Comparison of ENCODE assay signal across 13 cellular contexts in genomic region chr4:133969202-133969873, GRCh38.
DNase-seq lines count a peak whose midpoint lies in the region; ATAC-seq and TF ChIP-seq lines count a peak whose summit lies in the region.
"Had no signal": no experiment of that assay in that cellular context is flagged by ENCODE, and none has a peak within 500 bp of the region (broad histone marks: within the 10 kb centered on the region; RNA-seq: fewer than 3 reads in every experiment).

No MANE protein-coding gene starts in this region.

- no peak overlapping the region for H3K9ac ChIP-seq in neuronal stem cell (ENCODE audit: low read depth, low read length, poor library complexity)

- no peak overlapping the region for H2AK5ac ChIP-seq in neuronal stem cell (ENCODE audit: low read depth, low read length)

- no peaks in the 10 kb centered on the region for H3K4me1 ChIP-seq in neuronal stem cell (ENCODE audit: control insufficient read depth in 2 of 2, insufficient read depth in 1 of 2, low read depth in 1 of 2, low read length in 2 of 2)
- H3K4me1 ChIP-seq: tibial artery had no signal

- H3K9me3 Mint-ChIP-seq in chondrocyte (ENCODE audit: low read depth), result peaks cover 13% of the 10 kb centered on the region

- H2BK12ac ChIP-seq in neuronal stem cell (ENCODE audit: low read length), result no peak overlapping the region

- no peak overlapping the region for H3K27ac Mint-ChIP-seq in chondrocyte (ENCODE audit: unreplicated experiment)
- H3K27ac Mint-ChIP-seq: activated naive CD8-positive, alpha-beta T cell; natural killer cell; WTC11 had no signal

- peaks cover 3% of the 10 kb centered on the region for H3K4me1 Mint-ChIP-seq in chondrocyte (ENCODE audit: low read depth)
- H3K4me1 Mint-ChIP-seq: natural killer cell had no signal

- no peak overlapping the region for H2BK5ac ChIP-seq in neuronal stem cell (ENCODE audit: low read length)

- in situ Hi-C loops in brain microvascular endothelial cell (cut with HindIII; ENCODE audit: low pct_ligation_motif_present, low sequenced_read_pairs), result no loop called here

- no peak overlapping the region for H3K4me3 Mint-ChIP-seq in chondrocyte (ENCODE audit: unreplicated experiment)
- H3K4me3 Mint-ChIP-seq: activated naive CD8-positive, alpha-beta T cell; natural killer cell; WTC11 had no signal

- TF ChIP-seq CTCF in brain microvascular endothelial cell (IDR thresholded peaks at IDR 0.05; ENCODE audit: low read depth, low read length, missing control alignments) (no peak), chondrocyte (IDR thresholded peaks at IDR 0.05) (no peak)

- no peaks in the 10 kb centered on the region for H3K79me1 ChIP-seq in neuronal stem cell (ENCODE audit: low read depth, low read length)

- H2AFZ ChIP-seq in neuronal stem cell (ENCODE audit: low read length), result peak overlapping the region; percentile 15

- H3K14ac ChIP-seq in neuronal stem cell (ENCODE audit: low read length), result no peak overlapping the region

- no peaks in the 10 kb centered on the region for H3K27me3 ChIP-seq in brain microvascular endothelial cell (replicated peaks)
- H3K27me3 ChIP-seq in neuronal stem cell (ENCODE audit: control insufficient read depth in 3 of 3, insufficient read depth in 3 of 3, low read depth in 1 of 3, low read length in 3 of 3), result no peaks in the 10 kb centered on the region
- H3K27me3 ChIP-seq: tibial artery had no signal

- no peaks in the 10 kb centered on the region for H3K36me3 Mint-ChIP-seq in chondrocyte (ENCODE audit: low read depth)
- H3K36me3 Mint-ChIP-seq: activated naive CD8-positive, alpha-beta T cell; natural killer cell had no signal

- H3K36me3 ChIP-seq in brain microvascular endothelial cell (replicated peaks) (no peaks in the 10 kb centered on the region), neuronal stem cell (replicated peaks in 1 of 2; ENCODE audit: control insufficient read depth in 2 of 2, insufficient read depth in 2 of 2, low read length in 2 of 2) (no peaks in the 10 kb centered on the region)
- H3K36me3 ChIP-seq: tibial artery had no signal

- no peak overlapping the region for H3K23ac ChIP-seq in neuronal stem cell (ENCODE audit: low read depth, low read length, poor library complexity)

- no peak overlapping the region for H2BK15ac ChIP-seq in neuronal stem cell (ENCODE audit: low read length)

- no peak overlapping the region for H4K8ac ChIP-seq in neuronal stem cell (ENCODE audit: low read depth, low read length)

- H3K27ac ChIP-seq in brain microvascular endothelial cell (no peak overlapping the region), neuronal stem cell (replicated peaks; ENCODE audit: low read length) (no peak overlapping the region)
- H3K27ac ChIP-seq: tibial artery had no signal

- DNase-seq in HS-27A (ENCODE audit: low read depth) (peak; percentile 81), NCI-H226 (peak; percentile 47), brain microvascular endothelial cell (peak; percentile 62), neuronal stem cell (ENCODE audit: low spot score) (no peak), chondrocyte (ENCODE audit: low spot score) (no peak)
- DNase-seq: natural killer cell; NCI-H510A treated with DMSO at 0.1 percent for 48 hours; stimulated activated CD4-positive, alpha-beta T cell treated with anti-CD3 and anti-CD28 coated beads, Interleukin-4, amount 100 ng/mL, for 24 hours had no signal

- H4K91ac ChIP-seq in neuronal stem cell (ENCODE audit: low read depth, low read length, poor library complexity), result no peak overlapping the region

- H3K4me2 ChIP-seq in neuronal stem cell (ENCODE audit: insufficient read depth, low read length, poor library complexity, severe bottlenecking), result no peak overlapping the region

- H3K9me3 ChIP-seq in neuronal stem cell (replicated peaks in 1 of 2; ENCODE audit: control insufficient read depth in 2 of 2, insufficient read depth in 1 of 2, low read depth in 1 of 2, low read length in 2 of 2), result no peaks in the 10 kb centered on the region
- H3K9me3 ChIP-seq: tibial artery had no signal

- no peak for ATAC-seq in GM21367 (IDR thresholded peaks at IDR 0.05; ENCODE audit: unreplicated experiment)
- ATAC-seq in HG03342 (IDR thresholded peaks at IDR 0.05; ENCODE audit: unreplicated experiment), result no peak
- ATAC-seq: natural killer cell, WTC11 had no signal

- no peak overlapping the region for H3K18ac ChIP-seq in neuronal stem cell (ENCODE audit: low read length)

- H3K4me3 ChIP-seq in brain microvascular endothelial cell (ENCODE audit: low read depth, low read length) (no peak overlapping the region), neuronal stem cell (ENCODE audit: low read length in 2 of 2) (no peak overlapping the region)
- H3K4me3 ChIP-seq: tibial artery had no signal

- no peaks in the 10 kb centered on the region for H3K27me3 Mint-ChIP-seq in chondrocyte (ENCODE audit: low read depth)
- H3K27me3 Mint-ChIP-seq: activated naive CD8-positive, alpha-beta T cell had no signal

- H3K4ac ChIP-seq in neuronal stem cell (ENCODE audit: low read length), result no peak overlapping the region

- H2BK120ac ChIP-seq in neuronal stem cell (ENCODE audit: low read depth, low read length), result no peak overlapping the region

- WGBS in neuronal stem cell (ENCODE audit: extremely low coverage in 2 of 2, insufficient read length in 2 of 2, insufficient replicate concordance in 1 of 2), 2 donors, result 100% methylated on average over 1 to 2 of the region's 4 CpGs

Comparison
In these comparisons a context has a peak if more than half of its experiments do, and no peak if none do; other contexts are left out.
1. DNase-seq: peak in HS-27A (single experiment), NCI-H226 (single experiment) and brain microvascular endothelial cell (single experiment); none in neuronal stem cell (single experiment) and chondrocyte (single experiment).